In genomic region chr17:73710095-73710592, GRCh38 we compare ENCODE assay signal across 8 cellular contexts.
DNase-seq lines count a peak whose midpoint lies in the region; ATAC-seq, FAIRE-seq and TF ChIP-seq lines count a peak whose summit lies in the region.

No MANE protein-coding gene starts in this region.

- DNase-seq in A549 (ENCODE audit: low read depth in 1 of 2, low spot score in 1 of 2) (peak; percentile 70 to 79), GM13976 (ENCODE audit: low spot score) (peak; percentile 81), NCI-H526 treated with DMSO at 0.1 percent for 48 hours (lab: John Stamatoyannopoulos, UW) (peak; percentile 52), endothelial cell (ENCODE audit: low spot score) (peak; percentile 78), naive B cell (peak; percentile 55), NCI-H226 (no peak)
- DNase-seq in activated CD8-positive, alpha-beta memory T cell treated with anti-CD3 and anti-CD28 coated beads for 24 hours: peak; percentile 81
- peak; percentile 25 for DNase-seq in stimulated activated naive CD4-positive, alpha-beta T cell treated with Interleukin-2 at 50 U/mL for 16 hours (lab: John Stamatoyannopoulos, UW)

- no peak overlapping the region for H3K4me3 ChIP-seq in A549

- TF ChIP-seq CTCF in A549 (IDR thresholded peaks at IDR 0.05) (peak; percentile 77), GM13976 (IDR thresholded peaks at IDR 0.05; ENCODE audit: borderline replicate concordance, control extremely low read depth, extremely low read depth, insufficient read depth, missing control alignments) (peak; percentile 65), endothelial cell (IDR thresholded peaks at IDR 0.05; ENCODE audit: unreplicated experiment) (peak; percentile 92)

- POLR2A ChIA-PET in A549 (lab: Yijun Ruan, JAX): no interaction called here

- peak overlapping the region in 1 of 2 experiments; percentile 30; a peak in 1 of 6 replicates for H3K27ac ChIP-seq in A549

- H3K4me1 ChIP-seq in A549: peaks cover 4% of the 10 kb centered on the region; the same call in 2 of the 3 replicates

- TF ChIP-seq POLR2A in A549 (IDR thresholded peaks at IDR 0.05; ENCODE audit: low read length): no peak

- ATAC-seq in A549 (peak; percentile 59 to 90; a peak in 4 of 6 replicates), naive B cell (ENCODE audit: low read depth in 2 of 2) (peak; percentile 40 to 57)

- H3K9me3 Mint-ChIP-seq in endothelial cell (ENCODE audit: unreplicated experiment): no peaks in the 10 kb centered on the region
- peaks cover 0 to 11% (median 8%) of the 10 kb centered on the region in 7 donors for H3K9me3 Mint-ChIP-seq in naive B cell

- TF ChIP-seq EP300 in A549 (IDR thresholded peaks at IDR 0.05): no peak

- H3K4me1 Mint-ChIP-seq in endothelial cell (ENCODE audit: unreplicated experiment) (no peaks in the 10 kb centered on the region), naive B cell (peaks cover 19 to 29% (median 29%) of the 10 kb centered on the region in 3 donors)

- peak overlapping the region; percentile 49; the same call in 2 of the 3 replicates for H3K4me2 ChIP-seq in A549

- TF ChIP-seq RAD21 in A549 (conservative IDR thresholded peaks at IDR 0.05 in 1 of 2, IDR thresholded peaks at IDR 0.05 in 1 of 2): peak; percentile 72 to 84

- H3K4me3 Mint-ChIP-seq in endothelial cell (ENCODE audit: unreplicated experiment) (no peak overlapping the region), naive B cell (peak overlapping the region in 1 of 8 donors; percentile 20)

- WGBS in A549 (ENCODE audit: missing lambda C conversion rate): 28% methylated on average over 15 of the region's 15 CpGs

- in situ Hi-C loops in GM13976 (cut with MboI; ENCODE audit: low sequenced_read_pairs, unreplicated experiment): loop anchor here (25.0 kb wide), 1 partner anchor 273 kb away; no protein-coding TSS in a partner anchor

- FAIRE-seq in A549 (lab: Jason Lieb, UNC): no peak

- H3K27me3 Mint-ChIP-seq in endothelial cell (ENCODE audit: unreplicated experiment) (peaks cover 2% of the 10 kb centered on the region), naive B cell (peaks cover 10 to 33% (median 21%) of the 10 kb centered on the region in 3 donors)

- no peaks in the 10 kb centered on the region for H3K36me3 Mint-ChIP-seq in endothelial cell (ENCODE audit: low read depth, unreplicated experiment)
- no peaks in the 10 kb centered on the region for H3K36me3 Mint-ChIP-seq in naive B cell

- CTCF ChIA-PET in A549 (lab: Yijun Ruan, JAX): interaction anchor here (0.6 to 7.3 kb wide), 34 partner anchors 8 to 284 kb away, joined by 3 to 62 read pairs (median 4); partner anchors contain the start of gene SDK2

- H3K9me3 ChIP-seq in A549: peaks cover 8% of the 10 kb centered on the region; the same call in 2 of the 3 replicates

- H3K27ac Mint-ChIP-seq in endothelial cell (ENCODE audit: unreplicated experiment) (no peak overlapping the region), naive B cell (peak overlapping the region in 3 of 6 donors; percentile 18 to 78 (median 56))

TF ChIP-seq in A549, 52 proteins besides CTCF, POLR2A, EP300 and RAD21:
- peak; percentile 78 for TF ChIP-seq SMC3 (IDR thresholded peaks at IDR 0.05)
- no peak for TF ChIP-seq POLR2AphosphoS2 (conservative IDR thresholded peaks at IDR 0.05; ENCODE audit: low read length)
- no peak for TF ChIP-seq HEYL (CRISPR knock-in tag; IDR thresholded peaks at IDR 0.05)
